32 cellular contexts compared by ENCODE assay signal in genomic region chr10:119465085-119465484, GRCh38.
"Had no signal": no experiment of that assay in that cellular context is flagged by ENCODE, and none has a peak within 500 bp of the region (broad histone marks: within the 10 kb centered on the region; RNA-seq: fewer than 3 reads in every experiment).

No MANE protein-coding gene starts in this region.

- H3K4me2 ChIP-seq: smooth muscle cell had no signal

- H3K27ac Mint-ChIP-seq: natural killer cell treated with Interleukin-12 subunit alpha and Interleukin-12 subunit beta and Interleukin-15 and Interleukin-18, amount 100 ng/mL, for 72 hours; nephron progenitor cell; progenitor cell of endocrine pancreas; stimulated activated memory B cell treated with anti-CD40 and anti-IgM and Interleukin-4, amounts not matched to agents 10 μg/mL and 1 μg/mL and 100 μg/mL, for 72 hours; stimulated activated naive CD8-positive, alpha-beta T cell treated with anti-CD3 and anti-CD28 coated beads, Interleukin-15, amount 100 ng/mL, for 72 hours had no signal

- H3K9ac ChIP-seq: parathyroid adenoma had no signal

- H2AFZ ChIP-seq: parathyroid adenoma had no signal

- FAIRE-seq: urothelium cell line had no signal

- H3K27me3 Mint-ChIP-seq: stimulated activated memory B cell treated with anti-CD40 and anti-IgM and Interleukin-4, amounts not matched to agents 10 μg/mL and 1 μg/mL and 100 μg/mL, for 72 hours; stimulated activated naive CD8-positive, alpha-beta T cell treated with anti-CD3 and anti-CD28 coated beads, Interleukin-15, amount 100 ng/mL, for 72 hours had no signal

- H3K27me3 ChIP-seq: ovary, spleen, suprapubic skin, testis, tibial artery, transverse colon, upper lobe of left lung, vagina had no signal

- H3K9me3 ChIP-seq: neutrophil, ovary, psoas muscle, suprapubic skin, testis, tibial artery, transverse colon, upper lobe of left lung, vagina had no signal

- H3K4me3 ChIP-seq: ovary, psoas muscle, skin epidermis, smooth muscle cell, spleen, suprapubic skin, testis, tibial artery, transverse colon, upper lobe of left lung, vagina had no signal

- H3K4me1 ChIP-seq: psoas muscle, testis, transverse colon, upper lobe of left lung had no signal

- H3K36me3 Mint-ChIP-seq: natural killer cell treated with Interleukin-12 subunit alpha and Interleukin-12 subunit beta and Interleukin-15 and Interleukin-18, amount 100 ng/mL, for 72 hours had no signal

- DNase-seq: naive thymus-derived CD8-positive, alpha-beta T cell; nephron progenitor cell; nucleus accumbens; ovary; psoas muscle; right cardiac atrium; spleen; stimulated activated CD4-positive, alpha-beta T cell treated with anti-CD3 and anti-CD28 coated beads, Interleukin-12 subunit alpha, Interleukin-12 subunit beta, amount 100 ng/mL, for 4 hours; stimulated activated CD4-positive, alpha-beta T cell treated with anti-CD3 and anti-CD28 coated beads, Interleukin-1b, Interleukin-23, amount 100 ng/mL, for 48 hours; stimulated activated CD4-positive, alpha-beta T cell treated with anti-CD3 and anti-CD28 coated beads, Interleukin-4, amount 100 ng/mL, for 1 hour; stimulated activated CD4-positive, alpha-beta T cell treated with anti-CD3 and anti-CD28 coated beads, Interleukin-4, amount 100 ng/mL, for 4 hours; stimulated activated CD8-positive, alpha-beta memory T cell treated with anti-CD3 and anti-CD28 coated beads, Interleukin-4, amount 100 ng/mL, for 48 hours; stimulated activated naive CD4-positive, alpha-beta T cell; stimulated activated naive CD8-positive, alpha-beta T cell treated with anti-CD3 and anti-CD28 coated beads, Interleukin-15, amount 100 ng/mL, for 72 hours; stimulated activated naive CD8-positive, alpha-beta T cell treated with anti-CD3 and anti-CD28 coated beads, Interleukin-15, Interleukin-2, amounts not matched to agents 100 U/mL and 50 U/mL, for 24 hours; substantia nigra; testis; tibial artery; transverse colon; upper lobe of left lung had no signal

- H3K36me3 ChIP-seq: neutrophil, ovary, spleen, suprapubic skin, tibial artery, transverse colon, upper lobe of left lung, vagina had no signal

- H3K4me3 Mint-ChIP-seq: naive thymus-derived CD8-positive, alpha-beta T cell; natural killer cell treated with Interleukin-12 subunit alpha and Interleukin-12 subunit beta and Interleukin-15 and Interleukin-18, amount 100 ng/mL, for 72 hours; nephron progenitor cell; neural crest cell; stimulated activated memory B cell treated with anti-CD40 and anti-IgM and Interleukin-4, amounts not matched to agents 10 μg/mL and 1 μg/mL and 100 μg/mL, for 72 hours; stimulated activated naive CD8-positive, alpha-beta T cell treated with anti-CD3 and anti-CD28 coated beads, Interleukin-15, amount 100 ng/mL, for 72 hours had no signal

- ATAC-seq: naive thymus-derived CD8-positive, alpha-beta T cell; natural killer cell treated with Interleukin-12 subunit alpha and Interleukin-12 subunit beta and Interleukin-15 and Interleukin-18, amount 100 ng/mL, for 72 hours; psoas muscle; right cardiac atrium; sciatic nerve; stimulated activated memory B cell treated with anti-CD40 and anti-IgM and Interleukin-4, amounts not matched to agents 10 μg/mL and 1 μg/mL and 100 μg/mL, for 72 hours; stimulated activated naive CD8-positive, alpha-beta T cell treated with anti-CD3 and anti-CD28 coated beads, Interleukin-15, amount 100 ng/mL, for 72 hours; stimulated activated naive CD8-positive, alpha-beta T cell treated with anti-CD3 and anti-CD28 coated beads, Interleukin-15, Interleukin-2, amounts not matched to agents 100 U/mL and 50 U/mL, for 24 hours had no signal

- H3K27ac ChIP-seq: neutrophil, ovary, parathyroid adenoma, psoas muscle, skin epidermis, spleen, suprapubic skin, testis, tibial artery, transverse colon, upper lobe of left lung, vagina had no signal

- H3K4me1 Mint-ChIP-seq: nephron progenitor cell, neural crest cell had no signal
